Comparison of ENCODE assay signal across 8 cellular contexts in the genomic region with DNA sequence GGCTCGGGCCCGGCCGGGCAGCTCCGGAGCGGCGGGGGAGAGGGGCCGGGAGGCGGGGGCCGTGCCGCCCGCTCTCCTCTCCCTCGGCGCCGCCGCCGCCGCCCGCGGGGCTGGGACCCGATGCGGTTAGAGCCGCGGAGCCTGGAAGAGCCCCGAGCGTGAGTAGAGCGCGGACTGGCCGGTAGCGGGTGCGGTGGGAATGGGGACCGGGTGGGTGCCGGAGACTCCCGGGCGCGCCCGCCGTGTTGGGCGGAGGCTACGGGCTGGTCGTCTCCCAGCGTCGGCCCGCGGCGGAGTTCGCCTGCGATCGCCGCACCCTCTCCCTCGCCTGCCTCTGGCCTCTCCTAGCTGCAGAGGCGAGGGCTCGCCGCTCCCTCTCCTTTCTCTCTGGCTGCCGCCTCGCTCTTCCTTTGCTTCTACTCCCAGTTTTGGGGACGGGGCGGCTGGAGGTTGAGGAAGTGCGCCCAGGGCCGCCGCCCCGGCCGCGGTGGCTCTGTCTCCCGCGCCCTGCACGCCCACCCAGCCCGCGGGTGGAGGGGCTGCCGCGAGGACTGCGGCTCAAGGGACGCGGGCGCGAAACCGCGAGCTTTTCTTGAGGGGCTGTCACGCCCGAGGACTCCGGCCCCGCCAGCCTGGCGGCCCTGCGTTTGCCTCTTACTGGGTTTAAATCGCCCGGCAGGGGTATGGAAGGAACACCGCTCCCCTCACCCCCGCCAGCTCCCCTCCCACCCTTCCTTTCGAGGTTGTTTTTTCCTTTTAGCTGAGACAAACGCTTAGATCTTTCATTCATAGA. TPM values are rescaled to one million over a fixed set of nuclear protein-coding genes. Genes with fewer than 3 reads are reported as not detected.
DNase-seq lines count a peak whose midpoint lies in the region; ATAC-seq lines count a peak whose summit lies in the region.

No MANE protein-coding gene starts in this region.

- peaks cover 21 to 34% of the 10 kb centered on the region in 2 donors for H3K4me1 Mint-ChIP-seq in effector memory CD8-positive, alpha-beta T cell (ENCODE audit: low read depth in 2 of 2)

- H3K4ac ChIP-seq in mesenchymal stem cell (ENCODE audit: low read depth in 1 of 2, low read length in 2 of 2) = peak overlapping the region; percentile 80 to 98

- H3K4me3 Mint-ChIP-seq in effector memory CD8-positive, alpha-beta T cell = no peak overlapping the region

- WGBS in mesenchymal stem cell = under 1% methylated on average over 48 of the region's 89 CpGs

- H4K8ac ChIP-seq in mesenchymal stem cell (ENCODE audit: low read length) = peak overlapping the region; percentile 70

- H3K4me1 ChIP-seq in mesenchymal stem cell (ENCODE audit: control insufficient read depth, insufficient read depth, low read depth, low read length) = no peaks in the 10 kb centered on the region

- H3K27ac ChIP-seq in mesenchymal stem cell (ENCODE audit: low read length, poor library complexity, severe bottlenecking) = peak overlapping the region; percentile 89

- peak overlapping the region; percentile 86 to 97 for H3K4me3 ChIP-seq in mesenchymal stem cell (ENCODE audit: insufficient read depth in 1 of 2, low read depth in 1 of 2, low read length in 2 of 2)

- H3K27me3 ChIP-seq in mesenchymal stem cell (ENCODE audit: control insufficient read depth in 1 of 2, insufficient read depth in 1 of 2, low read length in 2 of 2) = no peaks in the 10 kb centered on the region

- H2BK120ac ChIP-seq in mesenchymal stem cell (ENCODE audit: low read depth, low read length) = peak overlapping the region; percentile 64

- peak overlapping the region; percentile 21 for H2BK5ac ChIP-seq in mesenchymal stem cell (ENCODE audit: low read depth, low read length, poor library complexity, severe bottlenecking)

- H2BK12ac ChIP-seq in mesenchymal stem cell (ENCODE audit: low read length in 2 of 2) = peak overlapping the region; percentile 50 to 72

- peak overlapping the region in 1 of 2 experiments; percentile 97 for H3K23ac ChIP-seq in mesenchymal stem cell (ENCODE audit: low read length in 2 of 2)

- H2AK5ac ChIP-seq in mesenchymal stem cell (ENCODE audit: low read length, severe bottlenecking) = no peak overlapping the region

- H3K14ac ChIP-seq in mesenchymal stem cell (ENCODE audit: low read length in 2 of 2) = peak overlapping the region; percentile 93 to 100

- ATAC-seq in HG02970 (IDR thresholded peaks at IDR 0.05; ENCODE audit: low FRiP score, unreplicated experiment) = peak; percentile 26
- peak; percentile 10 for ATAC-seq in effector memory CD8-positive, alpha-beta T cell (replicated peaks)

- no peaks in the 10 kb centered on the region for H3K36me3 ChIP-seq in mesenchymal stem cell (ENCODE audit: control insufficient read depth in 1 of 2, insufficient read depth in 2 of 2, low read depth in 1 of 2, low read length in 2 of 2)

- peak overlapping the region; percentile 92 for H2AFZ ChIP-seq in mesenchymal stem cell (ENCODE audit: low read depth, low read length)

- DNase-seq in SKM-1 treated with dmso at 0.1 percent for 144 hours (lab: John Stamatoyannopoulos, UW; ENCODE audit: unreplicated experiment) (peak; percentile 37), SKM-1 (lab: John Stamatoyannopoulos, UW; ENCODE audit: unreplicated experiment) (no peak), NCI-H446 treated with DMSO at 0.1 percent for 48 hours (lab: John Stamatoyannopoulos, UW) (peak; percentile 15), mesenchymal stem cell (peak; percentile 65)
- DNase-seq in activated CD8-positive, alpha-beta memory T cell treated with anti-CD3 and anti-CD28 coated beads for 4 hours (ENCODE audit: low read depth in 2 of 2) = peak; percentile 29 to 41
- DNase-seq in effector memory CD8-positive, alpha-beta T cell = peak in 2 of 3 experiments; percentile 18 to 27
- DNase-seq in stimulated activated CD8-positive, alpha-beta memory T cell treated with anti-CD3 and anti-CD28 coated beads, Interleukin-15, amount 100 ng/mL, for 1 hour (ENCODE audit: low read depth) = peak; percentile 32

- H3K36me3 Mint-ChIP-seq in effector memory CD8-positive, alpha-beta T cell (ENCODE audit: insufficient read depth) = peaks cover 7% of the 10 kb centered on the region

- peak overlapping the region; percentile 44 for H2BK15ac ChIP-seq in mesenchymal stem cell (ENCODE audit: low read depth, poor library complexity, severe bottlenecking)

- peak overlapping the region; percentile 47 for H3K4me2 ChIP-seq in mesenchymal stem cell (ENCODE audit: low read length, poor library complexity, severe bottlenecking)

- H3K27me3 Mint-ChIP-seq in effector memory CD8-positive, alpha-beta T cell = peaks cover 0 to 4% of the 10 kb centered on the region in 2 donors

- peaks cover 2% of the 10 kb centered on the region for H3K79me1 ChIP-seq in mesenchymal stem cell (replicated peaks; ENCODE audit: low read length, poor library complexity, severe bottlenecking)

- no peaks in the 10 kb centered on the region for H3K9me3 ChIP-seq in mesenchymal stem cell (ENCODE audit: control insufficient read depth, low read length)

- peak overlapping the region; percentile 87 for H3K9ac ChIP-seq in mesenchymal stem cell (ENCODE audit: low read length)

- H4K91ac ChIP-seq in mesenchymal stem cell (ENCODE audit: low read length) = peak overlapping the region; percentile 84

- no peak overlapping the region for H3K27ac Mint-ChIP-seq in effector memory CD8-positive, alpha-beta T cell

- no peaks in the 10 kb centered on the region for H3K9me3 Mint-ChIP-seq in effector memory CD8-positive, alpha-beta T cell

- peak overlapping the region; percentile 91 to 95 for H3K18ac ChIP-seq in mesenchymal stem cell (ENCODE audit: low read depth in 1 of 2, low read length in 2 of 2)

RNA-seq across cellular contexts. Expression of a gene that starts 0.5 kb away (rescaled TPM):
- polyA plus RNA-seq in mesenchymal stem cell (2013, experiment 1 of 2) = 12.6 TPM
- polyA plus RNA-seq in mesenchymal stem cell (2013, experiment 2 of 2) = 14.7 TPM
